1 cellular context compared by ENCODE assay signal in the genomic region with DNA sequence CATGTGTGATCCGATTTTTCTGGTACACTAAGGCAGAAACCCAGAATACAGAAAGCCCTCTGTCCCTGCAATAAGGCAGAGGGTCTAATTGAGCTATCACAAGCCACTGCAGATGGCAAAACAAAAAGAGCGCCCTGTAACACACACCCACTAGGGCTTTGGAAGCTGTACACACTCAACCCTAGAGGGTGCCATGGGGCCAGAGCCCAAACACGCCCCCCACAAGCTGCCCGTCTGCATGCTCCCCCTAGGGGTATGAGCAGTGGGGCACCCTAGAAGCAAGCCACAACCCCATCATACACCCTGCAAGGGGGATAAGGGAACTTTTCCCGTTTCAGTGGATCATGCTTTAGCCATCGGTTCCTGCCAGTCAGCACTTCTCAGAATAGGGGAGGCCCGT.
TF ChIP-seq lines count a peak whose summit lies in the region.

No MANE protein-coding gene starts in this region.

TF ChIP-seq in GM12878, 131 proteins besides CTCF, POLR2A, EP300 and RAD21:
- TF ChIP-seq JUNB (IDR thresholded peaks at IDR 0.05) (no peak), FOS (IDR thresholded peaks at IDR 0.05; ENCODE audit: borderline replicate concordance, extremely low read depth, insufficient read length) (no peak), SUPT20H (IDR thresholded peaks at IDR 0.05; ENCODE audit: borderline replicate concordance, control insufficient read depth, low read depth, low read length) (no peak), ZNF622 (IDR thresholded peaks at IDR 0.05) (no peak), POLR2AphosphoS2 (IDR thresholded peaks at IDR 0.05; ENCODE audit: low read depth, low read length) (no peak), WRNIP1 (IDR thresholded peaks at IDR 0.05; ENCODE audit: borderline replicate concordance, low read depth, low read length) (no peak), ZZZ3 (IDR thresholded peaks at IDR 0.05; ENCODE audit: control insufficient read depth, insufficient read length, low read depth) (no peak), LARP7 (IDR thresholded peaks at IDR 0.05) (no peak), SREBF2 (IDR thresholded peaks at IDR 0.05; ENCODE audit: low read length) (no peak), CHD2 (IDR thresholded peaks at IDR 0.05; ENCODE audit: borderline replicate concordance, low read depth, low read length) (no peak), BCL11A (IDR thresholded peaks at IDR 0.05; ENCODE audit: low read depth, low read length) (no peak)
- TF ChIP-seq, protein P1, sequence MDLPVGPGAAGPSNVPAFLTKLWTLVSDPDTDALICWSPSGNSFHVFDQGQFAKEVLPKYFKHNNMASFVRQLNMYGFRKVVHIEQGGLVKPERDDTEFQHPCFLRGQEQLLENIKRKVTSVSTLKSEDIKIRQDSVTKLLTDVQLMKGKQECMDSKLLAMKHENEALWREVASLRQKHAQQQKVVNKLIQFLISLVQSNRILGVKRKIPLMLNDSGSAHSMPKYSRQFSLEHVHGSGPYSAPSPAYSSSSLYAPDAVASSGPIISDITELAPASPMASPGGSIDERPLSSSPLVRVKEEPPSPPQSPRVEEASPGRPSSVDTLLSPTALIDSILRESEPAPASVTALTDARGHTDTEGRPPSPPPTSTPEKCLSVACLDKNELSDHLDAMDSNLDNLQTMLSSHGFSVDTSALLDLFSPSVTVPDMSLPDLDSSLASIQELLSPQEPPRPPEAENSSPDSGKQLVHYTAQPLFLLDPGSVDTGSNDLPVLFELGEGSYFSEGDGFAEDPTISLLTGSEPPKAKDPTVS (IDR thresholded peaks at IDR 0.05; ENCODE audit: low read depth, low read length), result no peak
- TF ChIP-seq, protein P2, sequence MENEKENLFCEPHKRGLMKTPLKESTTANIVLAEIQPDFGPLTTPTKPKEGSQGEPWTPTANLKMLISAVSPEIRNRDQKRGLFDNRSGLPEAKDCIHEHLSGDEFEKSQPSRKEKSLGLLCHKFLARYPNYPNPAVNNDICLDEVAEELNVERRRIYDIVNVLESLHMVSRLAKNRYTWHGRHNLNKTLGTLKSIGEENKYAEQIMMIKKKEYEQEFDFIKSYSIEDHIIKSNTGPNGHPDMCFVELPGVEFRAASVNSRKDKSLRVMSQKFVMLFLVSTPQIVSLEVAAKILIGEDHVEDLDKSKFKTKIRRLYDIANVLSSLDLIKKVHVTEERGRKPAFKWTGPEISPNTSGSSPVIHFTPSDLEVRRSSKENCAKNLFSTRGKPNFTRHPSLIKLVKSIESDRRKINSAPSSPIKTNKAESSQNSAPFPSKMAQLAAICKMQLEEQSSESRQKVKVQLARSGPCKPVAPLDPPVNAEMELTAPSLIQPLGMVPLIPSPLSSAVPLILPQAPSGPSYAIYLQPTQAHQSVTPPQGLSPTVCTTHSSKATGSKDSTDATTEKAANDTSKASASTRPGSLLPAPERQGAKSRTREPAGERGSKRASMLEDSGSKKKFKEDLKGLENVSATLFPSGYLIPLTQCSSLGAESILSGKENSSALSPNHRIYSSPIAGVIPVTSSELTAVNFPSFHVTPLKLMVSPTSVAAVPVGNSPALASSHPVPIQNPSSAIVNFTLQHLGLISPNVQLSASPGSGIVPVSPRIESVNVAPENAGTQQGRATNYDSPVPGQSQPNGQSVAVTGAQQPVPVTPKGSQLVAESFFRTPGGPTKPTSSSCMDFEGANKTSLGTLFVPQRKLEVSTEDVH (IDR thresholded peaks at IDR 0.05; ENCODE audit: low read depth, partially characterized antibody), result no peak
- TF ChIP-seq, protein P3, sequence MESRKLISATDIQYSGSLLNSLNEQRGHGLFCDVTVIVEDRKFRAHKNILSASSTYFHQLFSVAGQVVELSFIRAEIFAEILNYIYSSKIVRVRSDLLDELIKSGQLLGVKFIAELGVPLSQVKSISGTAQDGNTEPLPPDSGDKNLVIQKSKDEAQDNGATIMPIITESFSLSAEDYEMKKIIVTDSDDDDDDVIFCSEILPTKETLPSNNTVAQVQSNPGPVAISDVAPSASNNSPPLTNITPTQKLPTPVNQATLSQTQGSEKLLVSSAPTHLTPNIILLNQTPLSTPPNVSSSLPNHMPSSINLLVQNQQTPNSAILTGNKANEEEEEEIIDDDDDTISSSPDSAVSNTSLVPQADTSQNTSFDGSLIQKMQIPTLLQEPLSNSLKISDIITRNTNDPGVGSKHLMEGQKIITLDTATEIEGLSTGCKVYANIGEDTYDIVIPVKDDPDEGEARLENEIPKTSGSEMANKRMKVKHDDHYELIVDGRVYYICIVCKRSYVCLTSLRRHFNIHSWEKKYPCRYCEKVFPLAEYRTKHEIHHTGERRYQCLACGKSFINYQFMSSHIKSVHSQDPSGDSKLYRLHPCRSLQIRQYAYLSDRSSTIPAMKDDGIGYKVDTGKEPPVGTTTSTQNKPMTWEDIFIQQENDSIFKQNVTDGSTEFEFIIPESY (IDR thresholded peaks at IDR 0.05), result no peak
- TF ChIP-seq, protein P4, sequence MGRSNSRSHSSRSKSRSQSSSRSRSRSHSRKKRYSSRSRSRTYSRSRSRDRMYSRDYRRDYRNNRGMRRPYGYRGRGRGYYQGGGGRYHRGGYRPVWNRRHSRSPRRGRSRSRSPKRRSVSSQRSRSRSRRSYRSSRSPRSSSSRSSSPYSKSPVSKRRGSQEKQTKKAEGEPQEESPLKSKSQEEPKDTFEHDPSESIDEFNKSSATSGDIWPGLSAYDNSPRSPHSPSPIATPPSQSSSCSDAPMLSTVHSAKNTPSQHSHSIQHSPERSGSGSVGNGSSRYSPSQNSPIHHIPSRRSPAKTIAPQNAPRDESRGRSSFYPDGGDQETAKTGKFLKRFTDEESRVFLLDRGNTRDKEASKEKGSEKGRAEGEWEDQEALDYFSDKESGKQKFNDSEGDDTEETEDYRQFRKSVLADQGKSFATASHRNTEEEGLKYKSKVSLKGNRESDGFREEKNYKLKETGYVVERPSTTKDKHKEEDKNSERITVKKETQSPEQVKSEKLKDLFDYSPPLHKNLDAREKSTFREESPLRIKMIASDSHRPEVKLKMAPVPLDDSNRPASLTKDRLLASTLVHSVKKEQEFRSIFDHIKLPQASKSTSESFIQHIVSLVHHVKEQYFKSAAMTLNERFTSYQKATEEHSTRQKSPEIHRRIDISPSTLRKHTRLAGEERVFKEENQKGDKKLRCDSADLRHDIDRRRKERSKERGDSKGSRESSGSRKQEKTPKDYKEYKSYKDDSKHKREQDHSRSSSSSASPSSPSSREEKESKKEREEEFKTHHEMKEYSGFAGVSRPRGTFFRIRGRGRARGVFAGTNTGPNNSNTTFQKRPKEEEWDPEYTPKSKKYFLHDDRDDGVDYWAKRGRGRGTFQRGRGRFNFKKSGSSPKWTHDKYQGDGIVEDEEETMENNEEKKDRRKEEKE (IDR thresholded peaks at IDR 0.05), result no peak
- TF ChIP-seq, protein P5, sequence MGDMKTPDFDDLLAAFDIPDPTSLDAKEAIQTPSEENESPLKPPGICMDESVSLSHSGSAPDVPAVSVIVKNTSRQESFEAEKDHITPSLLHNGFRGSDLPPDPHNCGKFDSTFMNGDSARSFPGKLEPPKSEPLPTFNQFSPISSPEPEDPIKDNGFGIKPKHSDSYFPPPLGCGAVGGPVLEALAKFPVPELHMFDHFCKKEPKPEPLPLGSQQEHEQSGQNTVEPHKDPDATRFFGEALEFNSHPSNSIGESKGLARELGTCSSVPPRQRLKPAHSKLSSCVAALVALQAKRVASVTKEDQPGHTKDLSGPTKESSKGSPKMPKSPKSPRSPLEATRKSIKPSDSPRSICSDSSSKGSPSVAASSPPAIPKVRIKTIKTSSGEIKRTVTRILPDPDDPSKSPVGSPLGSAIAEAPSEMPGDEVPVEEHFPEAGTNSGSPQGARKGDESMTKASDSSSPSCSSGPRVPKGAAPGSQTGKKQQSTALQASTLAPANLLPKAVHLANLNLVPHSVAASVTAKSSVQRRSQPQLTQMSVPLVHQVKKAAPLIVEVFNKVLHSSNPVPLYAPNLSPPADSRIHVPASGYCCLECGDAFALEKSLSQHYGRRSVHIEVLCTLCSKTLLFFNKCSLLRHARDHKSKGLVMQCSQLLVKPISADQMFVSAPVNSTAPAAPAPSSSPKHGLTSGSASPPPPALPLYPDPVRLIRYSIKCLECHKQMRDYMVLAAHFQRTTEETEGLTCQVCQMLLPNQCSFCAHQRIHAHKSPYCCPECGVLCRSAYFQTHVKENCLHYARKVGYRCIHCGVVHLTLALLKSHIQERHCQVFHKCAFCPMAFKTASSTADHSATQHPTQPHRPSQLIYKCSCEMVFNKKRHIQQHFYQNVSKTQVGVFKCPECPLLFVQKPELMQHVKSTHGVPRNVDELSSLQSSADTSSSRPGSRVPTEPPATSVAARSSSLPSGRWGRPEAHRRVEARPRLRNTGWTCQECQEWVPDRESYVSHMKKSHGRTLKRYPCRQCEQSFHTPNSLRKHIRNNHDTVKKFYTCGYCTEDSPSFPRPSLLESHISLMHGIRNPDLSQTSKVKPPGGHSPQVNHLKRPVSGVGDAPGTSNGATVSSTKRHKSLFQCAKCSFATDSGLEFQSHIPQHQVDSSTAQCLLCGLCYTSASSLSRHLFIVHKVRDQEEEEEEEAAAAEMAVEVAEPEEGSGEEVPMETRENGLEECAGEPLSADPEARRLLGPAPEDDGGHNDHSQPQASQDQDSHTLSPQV (IDR thresholded peaks at IDR 0.05), result no peak
TF ChIP-seq in GM12878: peak in this region for 0.
